ENCODE assay signal across 8 cellular contexts in the genomic region with DNA sequence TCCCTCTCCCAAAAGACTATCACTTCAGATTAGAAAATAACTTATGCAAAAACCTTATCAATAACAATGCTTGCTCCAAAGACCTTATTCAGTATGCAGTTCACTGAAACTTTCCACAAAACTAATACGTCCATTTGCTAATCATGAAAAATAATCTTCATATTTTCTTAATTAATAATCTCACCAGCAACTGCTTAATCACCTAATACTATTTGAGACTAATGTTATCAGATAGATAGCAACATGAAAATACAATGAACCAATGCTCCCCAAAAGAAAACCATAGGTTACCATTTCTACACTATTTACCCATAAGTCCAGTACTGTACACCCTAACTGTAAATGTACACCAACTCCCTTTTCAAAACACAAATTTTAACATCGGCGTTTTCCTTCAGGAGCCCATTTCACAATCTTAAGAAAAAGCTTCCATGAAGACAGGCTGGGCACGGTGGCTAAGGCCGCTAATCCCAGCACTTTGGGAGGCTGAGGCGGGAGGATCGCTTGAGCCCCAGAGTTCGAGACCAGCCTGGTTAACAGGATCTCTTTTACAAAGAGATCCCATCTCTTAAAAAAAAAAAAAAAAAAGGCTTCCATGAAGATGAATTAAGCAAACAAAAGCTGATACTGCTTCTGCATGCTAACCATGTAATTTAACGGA. TPM values are rescaled to one million over a fixed set of nuclear protein-coding genes. Genes with fewer than 3 reads are reported as not detected.
A peak's percentile ranks its signal among the peaks of the same experiment; 100 is the strongest.
DNase-seq lines count a peak whose midpoint lies in the region; ATAC-seq and TF ChIP-seq lines count a peak whose summit lies in the region.

No MANE protein-coding gene starts in this region.

- peak overlapping the region; percentile 81 to 88 for H3K9ac ChIP-seq in colonic mucosa (ENCODE audit: low read depth in 2 of 2, low read length in 2 of 2)

- H3K27me3 ChIP-seq in colonic mucosa, result no peaks in the 10 kb centered on the region

- H3K27me3 Mint-ChIP-seq in CD14-positive monocyte (ENCODE audit: low read depth in 3 of 3) (peaks cover 2 to 6% (median 5%) of the 10 kb centered on the region in 3 donors), natural killer cell (ENCODE audit: low read depth in 2 of 2) (no peaks in the 10 kb centered on the region)

- H3K27ac ChIP-seq in colonic mucosa (peak overlapping the region; percentile 71), substantia nigra (ENCODE audit: low read depth, low read length, poor library complexity, severe bottlenecking) (no peak overlapping the region)

- H3K4me3 ChIP-seq in LNCaP clone FGC (ENCODE audit: low read depth, low read length) (peak overlapping the region; percentile 78), colonic mucosa (peak overlapping the region; percentile 88)

- peaks cover 3 to 16% of the 10 kb centered on the region in 2 donors for H3K36me3 Mint-ChIP-seq in CD14-positive monocyte
- H3K36me3 Mint-ChIP-seq in natural killer cell, result no peaks in the 10 kb centered on the region

- H3K4me3 Mint-ChIP-seq in CD14-positive monocyte (peak overlapping the region; percentile 87), natural killer cell (peak overlapping the region; percentile 84)

- H3K4me1 Mint-ChIP-seq in CD14-positive monocyte (peaks cover 57% of the 10 kb centered on the region), natural killer cell (peaks cover 40 to 49% of the 10 kb centered on the region in 2 donors)

- intact Hi-C loops in CD14-positive monocyte (cut with micrococcal nuclease) (no loop called here), colonic mucosa (cut with DNase I) (no loop called here), natural killer cell (cut with micrococcal nuclease) (loop anchor here (5.0 kb wide), 1 partner anchor 107 kb away; no protein-coding TSS in a partner anchor)

- no peaks in the 10 kb centered on the region for H3K9me3 ChIP-seq in colonic mucosa

- TF ChIP-seq CTCF in CD14-positive monocyte (IDR thresholded peaks at IDR 0.05) (no peak), LNCaP clone FGC (IDR thresholded peaks at IDR 0.05; ENCODE audit: control insufficient read depth, extremely low read depth, insufficient read depth) (no peak), colonic mucosa (IDR thresholded peaks at IDR 0.05) (no peak), natural killer cell (IDR thresholded peaks at IDR 0.05) (no peak)

- H3K27ac Mint-ChIP-seq in CD14-positive monocyte, result peak overlapping the region; percentile 83 to 91 (median 88)
- H3K27ac Mint-ChIP-seq in natural killer cell, result peak overlapping the region; percentile 80 to 81

- peaks cover 28% of the 10 kb centered on the region for H3K4me1 ChIP-seq in colonic mucosa

- no peaks in the 10 kb centered on the region for H3K36me3 ChIP-seq in colonic mucosa

- no peak for ATAC-seq in natural killer cell
- no peak for ATAC-seq in HG02763 (IDR thresholded peaks at IDR 0.05; ENCODE audit: unreplicated experiment)
- no peak for ATAC-seq in HG03045 (IDR thresholded peaks at IDR 0.05; ENCODE audit: unreplicated experiment)

- DNase-seq in CD14-positive monocyte (ENCODE audit: low spot score), result no peak
- DNase-seq in LNCaP clone FGC (ENCODE audit: low read depth), result no peak
- DNase-seq in colonic mucosa, result no peak
- no peak for DNase-seq in natural killer cell
- DNase-seq in substantia nigra (lab: John Stamatoyannopoulos, UW), result no peak
- DNase-seq in NOMO-1 (lab: John Stamatoyannopoulos, UW; ENCODE audit: unreplicated experiment in 2 of 2), result no peak

- H3K9me3 Mint-ChIP-seq in CD14-positive monocyte, result no peaks in the 10 kb centered on the region
- no peaks in the 10 kb centered on the region for H3K9me3 Mint-ChIP-seq in natural killer cell

RNA-seq across cellular contexts. Expression of gene GNB1, which starts 1.7 kb away (rescaled TPM):
- polyA plus RNA-seq in CD14-positive monocyte, result 100 to 1,000 TPM in 1 of 2 donors, 10 to 100 TPM in 1; 41.9 to 111 TPM
- total RNA-seq in colonic mucosa (100 to 1,000 TPM; 281 to 367 TPM), natural killer cell (100 to 1,000 TPM; 285 to 304 (median 289) TPM)

RNA-seq across cellular contexts. Expression of gene CALML6, which starts 25.8 kb away (rescaled TPM):
- not detected for polyA plus RNA-seq in CD14-positive monocyte
- under 1 TPM in 1 of 2 donors, not detected in 1; 0.17 TPM for total RNA-seq in colonic mucosa
- 1 to 10 TPM; 2.1 to 3.9 (median 2.9) TPM for total RNA-seq in natural killer cell

RNA-seq across cellular contexts. Expression of gene TMEM52, which starts 29.9 kb away (rescaled TPM):
- not detected for polyA plus RNA-seq in CD14-positive monocyte
- total RNA-seq in colonic mucosa, result 1 to 10 TPM; 3.5 to 9.8 TPM
- under 1 TPM in 1 of 3 donors, not detected in 2; 0.41 TPM for total RNA-seq in natural killer cell
